In genomic region chr19:4372630-4373367, GRCh38 we compare ENCODE assay signal across 11 cellular contexts. TPM values are rescaled to one million over a fixed set of nuclear protein-coding genes. Genes with fewer than 3 reads are reported as not detected.
DNase-seq lines count a peak whose midpoint lies in the region; ATAC-seq and TF ChIP-seq lines count a peak whose summit lies in the region.
"Had no signal": no experiment of that assay in that cellular context is flagged by ENCODE, and none has a peak within 500 bp of the region (broad histone marks: within the 10 kb centered on the region; RNA-seq: fewer than 3 reads in every experiment).

No MANE protein-coding gene starts in this region.

- no peak overlapping the region for H3K4me3 Mint-ChIP-seq in MCF 10A (ENCODE audit: unreplicated experiment)
- no peak overlapping the region for H3K4me3 Mint-ChIP-seq in endodermal cell

- H3K27ac ChIP-seq in mammary epithelial cell (ENCODE audit: insufficient read depth, low read depth, low read length), result no peak overlapping the region
- peak overlapping the region; percentile 83 for H3K27ac ChIP-seq in endodermal cell (ENCODE audit: low read depth, low read length)
- peak overlapping the region; percentile 99 for H3K27ac ChIP-seq in parathyroid adenoma
- H3K27ac ChIP-seq in upper lobe of right lung, result peak overlapping the region; percentile 83

- H4K20me1 ChIP-seq in mammary epithelial cell (ENCODE audit: insufficient read depth, low read length), result no peaks in the 10 kb centered on the region

- H3K27me3 ChIP-seq in mammary epithelial cell (ENCODE audit: insufficient read depth, low read length), result no peaks in the 10 kb centered on the region
- no peaks in the 10 kb centered on the region for H3K27me3 ChIP-seq in endodermal cell (ENCODE audit: control insufficient read depth, insufficient read depth, low read length, poor library complexity, severe bottlenecking)
- H3K27me3 ChIP-seq in parathyroid adenoma (ENCODE audit: control insufficient read depth, insufficient read depth, low read length), result no peaks in the 10 kb centered on the region
- H3K27me3 ChIP-seq in upper lobe of right lung, result no peaks in the 10 kb centered on the region

- in situ Hi-C loops in mammary epithelial cell (cut with MboI; ENCODE audit: low sequenced_read_pairs in 2 of 2), result loop anchor here in 1 of 2 donors (25.0 kb wide), 1 partner anchor 110 kb away; no protein-coding TSS in a partner anchor

- H3K4me3 ChIP-seq in mammary epithelial cell (replicated peaks in 1 of 3; ENCODE audit: insufficient read depth in 1 of 3, low read depth in 2 of 3, low read length in 3 of 3), result no peak overlapping the region
- no peak overlapping the region for H3K4me3 ChIP-seq in endodermal cell (ENCODE audit: low read length)
- no peak overlapping the region for H3K4me3 ChIP-seq in parathyroid adenoma (ENCODE audit: low read depth, low read length)
- H3K4me3 ChIP-seq in upper lobe of right lung, result no peak overlapping the region

- 86% methylated on average over 14 of the region's 20 CpGs for WGBS in mammary epithelial cell (ENCODE audit: low coverage, missing lambda C conversion rate)
- 92 to 94% methylated on average over 9 to 20 of the region's 20 CpGs for WGBS in endodermal cell (ENCODE audit: insufficient coverage in 1 of 2, insufficient read length in 1 of 2), 2 experiments

- no peaks in the 10 kb centered on the region for H3K9me3 ChIP-seq in mammary epithelial cell (replicated peaks; ENCODE audit: insufficient read depth, low read length)
- no peaks in the 10 kb centered on the region for H3K9me3 ChIP-seq in endodermal cell (ENCODE audit: control insufficient read depth, low read length)
- H3K9me3 ChIP-seq in parathyroid adenoma (ENCODE audit: control insufficient read depth, low read length), result no peaks in the 10 kb centered on the region
- H3K9me3 ChIP-seq in upper lobe of right lung, result no peaks in the 10 kb centered on the region

- no peak overlapping the region for H3K4me2 ChIP-seq in mammary epithelial cell (ENCODE audit: insufficient read depth, low read depth, low read length)
- no peak overlapping the region for H3K4me2 ChIP-seq in parathyroid adenoma (ENCODE audit: low read length)

- ATAC-seq in upper lobe of right lung, result no peak

- BruUV-seq in MCF 10A (replicated peaks; lab: Mats Ljungman, UMichigan), result no TSS peak
- BruUV-seq in mammary epithelial cell (replicated peaks; lab: Mats Ljungman, UMichigan), result no TSS peak

- peaks cover 2% of the 10 kb centered on the region for H3K36me3 ChIP-seq in mammary epithelial cell (ENCODE audit: insufficient read depth, low read length)
- no peaks in the 10 kb centered on the region for H3K36me3 ChIP-seq in endodermal cell (ENCODE audit: control insufficient read depth, insufficient read depth, low read length)
- no peaks in the 10 kb centered on the region for H3K36me3 ChIP-seq in parathyroid adenoma (ENCODE audit: control insufficient read depth, insufficient read depth, low read length)
- H3K36me3 ChIP-seq in upper lobe of right lung, result no peaks in the 10 kb centered on the region

- H3K79me2 ChIP-seq in mammary epithelial cell (ENCODE audit: insufficient read depth, low read length) (peaks cover 89% of the 10 kb centered on the region), parathyroid adenoma (peaks cover 25% of the 10 kb centered on the region)

- H3K4me1 Mint-ChIP-seq in MCF 10A (ENCODE audit: insufficient read depth, unreplicated experiment) (peaks cover 44% of the 10 kb centered on the region), endodermal cell (peaks cover 33% of the 10 kb centered on the region)

- CTCF ChIA-PET in MCF 10A (lab: Yijun Ruan, JAX) (no interaction called here), mammary epithelial cell (lab: Charles Lee; ENCODE audit: low non-redundant PET) (no interaction called here)

- H2AFZ ChIP-seq in mammary epithelial cell (ENCODE audit: low read depth, low read length), result no peak overlapping the region
- no peak overlapping the region for H2AFZ ChIP-seq in parathyroid adenoma

- dilution Hi-C loops in mammary epithelial cell (cut with HindIII; ENCODE audit: low sequenced_read_pairs), result no loop called here

- no peak for DNase-seq in MCF 10A (ENCODE audit: unreplicated experiment)
- no peak for DNase-seq in mammary epithelial cell
- DNase-seq in endodermal cell, result no peak
- DNase-seq in upper lobe of right lung, result no peak
- no peak for DNase-seq in amygdala (lab: John Stamatoyannopoulos, UW)
- no peak for DNase-seq in OCI-M1 (lab: John Stamatoyannopoulos, UW)
- DNase-seq in NCI-H2081 treated with DMSO at 0.1 percent for 48 hours (lab: John Stamatoyannopoulos, UW), result no peak
- DNase-seq: islet precursor cell, NCI-H187 had no signal

- POLR2A ChIA-PET in MCF 10A (lab: Yijun Ruan, JAX), result interaction anchor here (0.8 to 1.4 kb wide), 3 partner anchors 12 to 29 kb away, joined by 4 read pairs; partner anchors contain the start of gene SH3GL1

- peaks cover 81% of the 10 kb centered on the region for H3K4me1 ChIP-seq in mammary epithelial cell (ENCODE audit: insufficient read depth, low read length)
- peaks cover 3% of the 10 kb centered on the region for H3K4me1 ChIP-seq in endodermal cell (ENCODE audit: control insufficient read depth, insufficient read depth, low read length)
- peaks cover 95% of the 10 kb centered on the region for H3K4me1 ChIP-seq in parathyroid adenoma
- H3K4me1 ChIP-seq in upper lobe of right lung, result peaks cover 99% of the 10 kb centered on the region

- H3K27ac Mint-ChIP-seq in MCF 10A (ENCODE audit: low read depth, unreplicated experiment) (peak overlapping the region; percentile 9), endodermal cell (no peak overlapping the region)

- H3K27me3 Mint-ChIP-seq in MCF 10A (ENCODE audit: insufficient read depth, unreplicated experiment) (no peaks in the 10 kb centered on the region), endodermal cell (ENCODE audit: insufficient read depth) (no peaks in the 10 kb centered on the region)

- intact Hi-C loops in MCF 10A (cut with micrococcal nuclease), result no loop called here
- intact Hi-C loops in mammary epithelial cell (cut with micrococcal nuclease), result no loop called here
- intact Hi-C loops in upper lobe of right lung (cut with DNase I), result no loop called here

- TF ChIP-seq CTCF in MCF 10A (IDR thresholded peaks at IDR 0.05; ENCODE audit: unreplicated experiment) (no peak), mammary epithelial cell (conservative IDR thresholded peaks at IDR 0.05 in 1 of 2, IDR thresholded peaks at IDR 0.05 in 1 of 2; ENCODE audit: extremely low read depth in 1 of 2, insufficient read depth in 1 of 2, low read depth in 1 of 2, low read length in 2 of 2) (no peak), endodermal cell (conservative IDR thresholded peaks at IDR 0.05) (no peak), parathyroid adenoma (IDR thresholded peaks at IDR 0.05) (no peak), upper lobe of right lung (IDR thresholded peaks at IDR 0.05) (no peak)

- no peaks in the 10 kb centered on the region for H3K9me3 Mint-ChIP-seq in MCF 10A (ENCODE audit: unreplicated experiment)
- no peaks in the 10 kb centered on the region for H3K9me3 Mint-ChIP-seq in endodermal cell
- H3K9me3 Mint-ChIP-seq: IgD-negative memory B cell had no signal

- H3K36me3 Mint-ChIP-seq in MCF 10A (ENCODE audit: insufficient read depth, unreplicated experiment), result peaks cover 39% of the 10 kb centered on the region
- H3K36me3 Mint-ChIP-seq in endodermal cell (ENCODE audit: low read depth), result peaks cover 3% of the 10 kb centered on the region
- H3K36me3 Mint-ChIP-seq: IgD-negative memory B cell had no signal

- H3K9ac ChIP-seq in mammary epithelial cell (ENCODE audit: insufficient read depth, low read length), result no peak overlapping the region
- no peak overlapping the region for H3K9ac ChIP-seq in endodermal cell (ENCODE audit: extremely low read depth, low read length, poor library complexity, severe bottlenecking)
- H3K9ac ChIP-seq in parathyroid adenoma, result no peak overlapping the region

RNA-seq across cellular contexts. Expression of gene SH3GL1, which starts 27.5 kb away (rescaled TPM):
- total RNA-seq in MCF 10A (2022) (94.4 and 106 TPM in 2 replicates), mammary epithelial cell (100 to 1,000 TPM in 1 of 2 donors, 10 to 100 TPM in 1; 80.5 to 149 TPM), endodermal cell (10 to 100 TPM; 76.8 to 77.0 TPM), upper lobe of right lung (47.6 TPM)
- 84.9 TPM for polyA plus RNA-seq in mammary epithelial cell
- 55.7 TPM for polyA minus RNA-seq in mammary epithelial cell
- 76.9 TPM for polyA plus RNA-seq in endodermal cell (2013, experiment 1 of 2)
- 77.1 TPM for polyA plus RNA-seq in endodermal cell (2013, experiment 2 of 2)

RNA-seq across cellular contexts. Expression of gene MPND, which starts 29.4 kb away (rescaled TPM):
- 2.4 and 7.2 TPM in 2 replicates for total RNA-seq in MCF 10A (2022)
- 10 to 100 TPM in 1 of 2 donors, 1 to 10 TPM in 1; 4.3 to 12.5 TPM for total RNA-seq in mammary epithelial cell
- polyA plus RNA-seq in mammary epithelial cell, result 5.5 TPM
- 2.0 TPM for polyA minus RNA-seq in mammary epithelial cell
- 10 to 100 TPM; 51.5 to 55.9 TPM for total RNA-seq in endodermal cell
- 32.8 TPM for polyA plus RNA-seq in endodermal cell (2013, experiment 1 of 2)
- polyA plus RNA-seq in endodermal cell (2013, experiment 2 of 2), result 30.6 TPM
- total RNA-seq in upper lobe of right lung, result 29.3 TPM

RNA-seq across cellular contexts. Expression of gene CHAF1A, which starts 29.6 kb away (rescaled TPM):
- total RNA-seq in MCF 10A (2022), result 15.3 and 16.7 TPM in 2 replicates
- total RNA-seq in mammary epithelial cell, result 10 to 100 TPM in 1 of 2 donors, 1 to 10 TPM in 1; 4.0 to 30.0 TPM
- 24.4 TPM for polyA plus RNA-seq in mammary epithelial cell
- polyA minus RNA-seq in mammary epithelial cell, result 16.8 TPM
- total RNA-seq in endodermal cell, result 10 to 100 TPM; 70.7 to 76.9 TPM
- 48.1 TPM for polyA plus RNA-seq in endodermal cell (2013, experiment 1 of 2)
- 46.4 TPM for polyA plus RNA-seq in endodermal cell (2013, experiment 2 of 2)
- 10.8 TPM for total RNA-seq in upper lobe of right lung

RNA-seq across cellular contexts. Expression of gene STAP2, which starts 34.2 kb away (rescaled TPM):
- total RNA-seq in MCF 10A (2022) (14.8 and 20.3 TPM in 2 replicates), mammary epithelial cell (10 to 100 TPM; 26.7 to 52.8 TPM), endodermal cell (10 to 100 TPM; 12.7 to 13.3 TPM), upper lobe of right lung (16.1 TPM)
- polyA plus RNA-seq in mammary epithelial cell, result 55.0 TPM
- polyA minus RNA-seq in mammary epithelial cell, result 40.1 TPM
- polyA plus RNA-seq in endodermal cell (2013, experiment 1 of 2), result 10.3 TPM
- 9.6 TPM for polyA plus RNA-seq in endodermal cell (2013, experiment 2 of 2)
- polyA plus RNA-seq: IgD-negative memory B cell had no signal
